In genomic region chr6:150370112-150370511, GRCh38 we compare ENCODE assay signal across 21 cellular contexts. TPM values are rescaled to one million over a fixed set of nuclear protein-coding genes. Genes with fewer than 3 reads are reported as not detected.
DNase-seq lines count a peak whose midpoint lies in the region; ATAC-seq, FAIRE-seq and TF ChIP-seq lines count a peak whose summit lies in the region.
"Had no signal": no experiment of that assay in that cellular context is flagged by ENCODE, and none has a peak within 500 bp of the region (broad histone marks: within the 10 kb centered on the region; RNA-seq: fewer than 3 reads in every experiment).

No MANE protein-coding gene starts in this region.

- peak overlapping the region; percentile 92 for H3K14ac ChIP-seq in neuronal stem cell (ENCODE audit: low read length)

- POLR2A ChIA-PET in HepG2 (lab: Yijun Ruan, JAX): no interaction called here

- H4K8ac ChIP-seq in neuronal stem cell (ENCODE audit: low read depth, low read length): no peak overlapping the region

- peak overlapping the region; percentile 49 for H3K18ac ChIP-seq in neuronal stem cell (ENCODE audit: low read length)

- 75% methylated on average over 12 of the region's 12 CpGs for WGBS in HepG2 (ENCODE audit: low lambda C conversion rate)
- WGBS in right lobe of liver (ENCODE audit: insufficient coverage, low coverage, low lambda C conversion rate, missing lambda C conversion rate): 56% methylated on average over 11 of the region's 12 CpGs
- WGBS in neuronal stem cell (ENCODE audit: extremely low coverage in 2 of 2, insufficient read length in 2 of 2, insufficient replicate concordance in 1 of 2), 2 donors: no CpG with 5 or more reads among the region's 12 CpGs
- 80 to 83% methylated on average over 12 of the region's 12 CpGs for WGBS in lower leg skin, 2 donors

- H3K27ac ChIP-seq in HepG2 (ENCODE audit: extremely low read length, insufficient read depth, low read length): no peak overlapping the region
- no peak overlapping the region for H3K27ac ChIP-seq in right lobe of liver
- H3K27ac ChIP-seq in duodenal mucosa (ENCODE audit: low read depth, low read length): no peak overlapping the region
- H3K27ac ChIP-seq in neuronal stem cell (replicated peaks; ENCODE audit: low read length): no peak overlapping the region
- H3K27ac ChIP-seq: 22Rv1 had no signal

- FAIRE-seq in HepG2 (lab: Jason Lieb, UNC) (no peak), HTR-8/SVneo (lab: Jason Lieb, UNC) (no peak)
- FAIRE-seq: D721Med, G401.6 had no signal

- H3K4me1 ChIP-seq in HepG2 (ENCODE audit: insufficient read depth, low read length): peaks cover 14% of the 10 kb centered on the region
- H3K4me1 ChIP-seq in right lobe of liver: peaks cover 0 to 24% (median 8%) of the 10 kb centered on the region in 4 donors
- H3K4me1 ChIP-seq in duodenal mucosa (ENCODE audit: control insufficient read depth in 1 of 2, insufficient read depth in 2 of 2, low read length in 2 of 2): peaks cover 4 to 18% of the 10 kb centered on the region in 2 donors
- peaks cover 0 to 2% of the 10 kb centered on the region in 2 donors for H3K4me1 ChIP-seq in neuronal stem cell (ENCODE audit: control insufficient read depth in 2 of 2, insufficient read depth in 1 of 2, low read depth in 1 of 2, low read length in 2 of 2)

- H2BK5ac ChIP-seq in neuronal stem cell (ENCODE audit: low read length): no peak overlapping the region

- H3K79me2 ChIP-seq in HepG2 (ENCODE audit: insufficient read depth, low read length): no peaks in the 10 kb centered on the region

- no peak for TF ChIP-seq POLR2A in HepG2 (IDR thresholded peaks at IDR 0.05; ENCODE audit: insufficient read depth in 1 of 2, low read depth in 2 of 2, low read length in 2 of 2)
- no peak for TF ChIP-seq POLR2A in right lobe of liver (IDR thresholded peaks at IDR 0.05)
- TF ChIP-seq POLR2A in lower leg skin (IDR thresholded peaks at IDR 0.05): no peak

- H2BK120ac ChIP-seq in neuronal stem cell (ENCODE audit: low read depth, low read length): no peak overlapping the region

- H4K20me1 ChIP-seq in HepG2 (ENCODE audit: insufficient read depth, low read length): no peaks in the 10 kb centered on the region

- intact Hi-C loops in HepG2 (cut with micrococcal nuclease; ENCODE audit: unreplicated experiment) (loop anchor here (10.0 kb wide), 1 partner anchor 865 kb away; the partner anchor contains the start of gene AKAP12), right lobe of liver (cut with DNase I) (no loop called here), lower leg skin (cut with DNase I; ENCODE audit: low total_unique reads) (no loop called here)

- TF ChIP-seq CTCF in HepG2 (CRISPR knock-in tag; IDR thresholded peaks at IDR 0.05): no peak
- TF ChIP-seq CTCF in right lobe of liver (IDR thresholded peaks at IDR 0.05): no peak
- TF ChIP-seq CTCF in lower leg skin (IDR thresholded peaks at IDR 0.05): no peak

- H3K4me3 ChIP-seq in HepG2 (replicated peaks in 1 of 3; ENCODE audit: insufficient read depth in 1 of 3, low read depth in 2 of 3, low read length in 3 of 3) (no peak overlapping the region), right lobe of liver (peak overlapping the region in 1 of 3 donors; percentile 37), duodenal mucosa (ENCODE audit: low read depth in 1 of 2, low read length in 2 of 2) (peak overlapping the region; percentile 45 to 49), neuronal stem cell (ENCODE audit: low read length in 2 of 2) (peak overlapping the region in 1 of 2 donors; percentile 63), lower leg skin (ENCODE audit: low read depth, poor library complexity, severe bottlenecking) (no peak overlapping the region)

- H2AK5ac ChIP-seq in neuronal stem cell (ENCODE audit: low read depth, low read length): no peak overlapping the region

- H3K9me3 ChIP-seq in HepG2 (ENCODE audit: low read length) (no peaks in the 10 kb centered on the region), right lobe of liver (no peaks in the 10 kb centered on the region), duodenal mucosa (ENCODE audit: control insufficient read depth in 1 of 2, low read length in 2 of 2) (peaks cover 0 to 2% of the 10 kb centered on the region in 2 donors), neuronal stem cell (replicated peaks in 1 of 2; ENCODE audit: control insufficient read depth in 2 of 2, insufficient read depth in 1 of 2, low read depth in 1 of 2, low read length in 2 of 2) (peaks cover 0 to 2% of the 10 kb centered on the region in 2 donors)

- TF ChIP-seq RAD21 in HepG2 (CRISPR knock-in tag; IDR thresholded peaks at IDR 0.05): no peak

- DNase-seq in HepG2 (ENCODE audit: low spot score): no peak
- no peak for DNase-seq in right lobe of liver
- no peak for DNase-seq in neuronal stem cell (ENCODE audit: low spot score)
- DNase-seq in lower leg skin (ENCODE audit: low spot score in 2 of 2): no peak
- no peak for DNase-seq in HTR-8/SVneo (ENCODE audit: insufficient read length, low spot score)
- no peak for DNase-seq in ureter (ENCODE audit: low spot score)
- no peak for DNase-seq in GDM1 (lab: John Stamatoyannopoulos, UW)
- DNase-seq: CD8-positive, alpha-beta T cell; COR-L47; DMS153; DMS79 treated with DMSO at 0.1 percent for 48 hours; EL had no signal

- in situ Hi-C loops in HepG2 (cut with HindIII; ENCODE audit: extremely low pct_ligation_motif_present, low pct_unique_long_range_greater_than_20kb): no loop called here

- no peak overlapping the region for H3K4me2 ChIP-seq in HepG2 (ENCODE audit: low read depth, low read length)
- H3K4me2 ChIP-seq in neuronal stem cell (ENCODE audit: insufficient read depth, low read length, poor library complexity, severe bottlenecking): no peak overlapping the region

- peak overlapping the region; percentile 86 for H3K23ac ChIP-seq in neuronal stem cell (ENCODE audit: low read depth, low read length, poor library complexity)

- H2BK15ac ChIP-seq in neuronal stem cell (ENCODE audit: low read length): no peak overlapping the region

- ATAC-seq in HepG2 (no peak), right lobe of liver (no peak)
- ATAC-seq: CD8-positive, alpha-beta T cell; HCT116 had no signal

- no peak overlapping the region for H2AFZ ChIP-seq in HepG2 (ENCODE audit: low read length)
- H2AFZ ChIP-seq in neuronal stem cell (ENCODE audit: low read length): no peak overlapping the region

- H2BK12ac ChIP-seq in neuronal stem cell (ENCODE audit: low read length): no peak overlapping the region

- BruUV-seq in HepG2 (replicated peaks; lab: Mats Ljungman, UMichigan): no TSS peak

- H3K9ac ChIP-seq in HepG2 (ENCODE audit: insufficient read depth, low read depth, low read length) (no peak overlapping the region), duodenal mucosa (ENCODE audit: low read depth in 1 of 2, low read length in 2 of 2) (no peak overlapping the region), neuronal stem cell (ENCODE audit: low read depth, low read length, poor library complexity) (peak overlapping the region; percentile 46)

- TF ChIP-seq EP300 in HepG2 (IDR thresholded peaks at IDR 0.05; ENCODE audit: low read depth in 2 of 2, low read length in 2 of 2) (no peak), HepG2 (CRISPR knock-in tag; IDR thresholded peaks at IDR 0.05; ENCODE audit: borderline replicate concordance) (no peak)

- no peaks in the 10 kb centered on the region for H3K79me1 ChIP-seq in neuronal stem cell (ENCODE audit: low read depth, low read length)

- H3K27me3 ChIP-seq in HepG2 (ENCODE audit: control insufficient read depth in 1 of 2, insufficient read depth in 2 of 2, low read length in 2 of 2) (no peaks in the 10 kb centered on the region), right lobe of liver (no peaks in the 10 kb centered on the region), duodenal mucosa (ENCODE audit: control insufficient read depth in 1 of 2, insufficient read depth in 2 of 2, low read length in 2 of 2) (no peaks in the 10 kb centered on the region), neuronal stem cell (ENCODE audit: control insufficient read depth in 3 of 3, insufficient read depth in 3 of 3, low read depth in 1 of 3, low read length in 3 of 3) (peaks cover 0 to 16% (median 0%) of the 10 kb centered on the region in 3 experiments)

- no peaks in the 10 kb centered on the region for H3K36me3 ChIP-seq in HepG2 (replicated peaks in 1 of 2; ENCODE audit: control insufficient read depth in 1 of 2, insufficient read depth in 2 of 2, low read length in 2 of 2)
- no peaks in the 10 kb centered on the region for H3K36me3 ChIP-seq in right lobe of liver
- no peaks in the 10 kb centered on the region for H3K36me3 ChIP-seq in duodenal mucosa (ENCODE audit: control insufficient read depth in 1 of 2, insufficient read depth in 2 of 2, low read length in 2 of 2)
- H3K36me3 ChIP-seq in neuronal stem cell (replicated peaks in 1 of 2; ENCODE audit: control insufficient read depth in 2 of 2, insufficient read depth in 2 of 2, low read length in 2 of 2): no peaks in the 10 kb centered on the region

- H4K91ac ChIP-seq in neuronal stem cell (ENCODE audit: low read depth, low read length, poor library complexity): peak overlapping the region; percentile 85

- CTCF ChIA-PET in HepG2 (lab: Yijun Ruan, JAX; ENCODE audit: low intra/inter-chr PET ratio, low total read pairs): no interaction called here

- no peak overlapping the region for H3K4ac ChIP-seq in neuronal stem cell (ENCODE audit: low read length)

RNA-seq across cellular contexts. Expression of gene IYD, which starts 1.3 kb away (rescaled TPM):
- total RNA-seq in HepG2 (2016; rRNA removed; fragmentation: Illumina TruSeq; extraction: Trizol): 0.46 and 0.52 TPM in 2 replicates
- 0.09 TPM in 1 of 2 replicates, not detected in the other for total RNA-seq in HepG2 (2016; cell fraction: cytosol; rRNA removed; fragmentation: Illumina TruSeq; extraction: Trizol; ENCODE audit: low read depth)
- total RNA-seq in HepG2 (2016; cell fraction: insoluble cytoplasmic fraction; rRNA removed; fragmentation: Illumina TruSeq; extraction: Trizol): 0.17 and 0.31 TPM in 2 replicates
- 0.03 TPM in 1 of 2 replicates, not detected in the other for total RNA-seq in HepG2 (2016; cell fraction: membrane; rRNA removed; fragmentation: Illumina TruSeq; extraction: Trizol)
- 0.03 and 0.66 TPM in 2 replicates for total RNA-seq in HepG2 (2016; cell fraction: nucleus; rRNA removed; fragmentation: Illumina TruSeq; extraction: Trizol)
- polyA plus RNA-seq in HepG2 (2011; rRNA removed): 0.01 TPM in 2 replicates
- polyA plus RNA-seq in HepG2 (2011; cell fraction: cytosol; rRNA removed): 0.01 TPM in 2 replicates
- polyA plus RNA-seq in HepG2 (2011; cell fraction: nucleus; rRNA removed): 0.03 TPM in 1 of 2 replicates, not detected in the other
- 0.04 and 0.21 TPM in 2 replicates for polyA plus RNA-seq in HepG2 (2012)
- 0.08 TPM in 1 of 2 replicates, not detected in the other for polyA plus RNA-seq in HepG2 (2016; cell fraction: cytosol; fragmentation: Illumina TruSeq; extraction: Trizol; ENCODE audit: low read depth)
- polyA plus RNA-seq in HepG2 (2016; cell fraction: insoluble cytoplasmic fraction; fragmentation: Illumina TruSeq; extraction: Trizol; ENCODE audit: low read depth): 0.11 and 0.13 TPM in 2 replicates
- not detected in 2 replicates for polyA plus RNA-seq in HepG2 (2016; cell fraction: membrane; fragmentation: Illumina TruSeq; extraction: Trizol; ENCODE audit: low read depth)
- polyA plus RNA-seq in HepG2 (2016; cell fraction: nucleus; fragmentation: Illumina TruSeq; extraction: Trizol; ENCODE audit: insufficient read depth, low read depth): 0.15 and 0.94 TPM in 2 replicates
- not detected in 2 replicates for polyA minus RNA-seq in HepG2 (2011; rRNA and poly(A)+ RNA removed; ENCODE audit: low replicate concordance)
- not detected in 2 replicates for polyA minus RNA-seq in HepG2 (2011; cell fraction: cytosol; rRNA and poly(A)+ RNA removed)
- polyA minus RNA-seq in HepG2 (2011; cell fraction: nucleus; rRNA and poly(A)+ RNA removed): not detected in 2 replicates
- total RNA-seq in right lobe of liver: 10 to 100 TPM in 5 of 6 experiments, 1 to 10 TPM in 1; 5.8 to 21.6 (median 16.1) TPM
- polyA plus RNA-seq in neuronal stem cell (2013, experiment 1 of 2): not detected
- not detected for polyA plus RNA-seq in neuronal stem cell (2013, experiment 2 of 2)
- 1 to 10 TPM in 2 of 4 donors, under 1 TPM in 2; 0.42 to 3.1 (median 0.99) TPM for total RNA-seq in lower leg skin
- 1.1 TPM for total RNA-seq in ureter
- total RNA-seq: A673; CD8-positive, alpha-beta T cell; H4 had no signal
- polyA plus RNA-seq: BJ, CD14-positive monocyte had no signal

Comparison
In these comparisons a context has a peak if more than half of its experiments do, and no peak if none do; other contexts are left out.
1. H3K4me3 ChIP-seq: peak in duodenal mucosa (2 of 2); none in HepG2 (0 of 3) and lower leg skin (single experiment).